8 cellular contexts compared by ENCODE assay signal in the genomic region with DNA sequence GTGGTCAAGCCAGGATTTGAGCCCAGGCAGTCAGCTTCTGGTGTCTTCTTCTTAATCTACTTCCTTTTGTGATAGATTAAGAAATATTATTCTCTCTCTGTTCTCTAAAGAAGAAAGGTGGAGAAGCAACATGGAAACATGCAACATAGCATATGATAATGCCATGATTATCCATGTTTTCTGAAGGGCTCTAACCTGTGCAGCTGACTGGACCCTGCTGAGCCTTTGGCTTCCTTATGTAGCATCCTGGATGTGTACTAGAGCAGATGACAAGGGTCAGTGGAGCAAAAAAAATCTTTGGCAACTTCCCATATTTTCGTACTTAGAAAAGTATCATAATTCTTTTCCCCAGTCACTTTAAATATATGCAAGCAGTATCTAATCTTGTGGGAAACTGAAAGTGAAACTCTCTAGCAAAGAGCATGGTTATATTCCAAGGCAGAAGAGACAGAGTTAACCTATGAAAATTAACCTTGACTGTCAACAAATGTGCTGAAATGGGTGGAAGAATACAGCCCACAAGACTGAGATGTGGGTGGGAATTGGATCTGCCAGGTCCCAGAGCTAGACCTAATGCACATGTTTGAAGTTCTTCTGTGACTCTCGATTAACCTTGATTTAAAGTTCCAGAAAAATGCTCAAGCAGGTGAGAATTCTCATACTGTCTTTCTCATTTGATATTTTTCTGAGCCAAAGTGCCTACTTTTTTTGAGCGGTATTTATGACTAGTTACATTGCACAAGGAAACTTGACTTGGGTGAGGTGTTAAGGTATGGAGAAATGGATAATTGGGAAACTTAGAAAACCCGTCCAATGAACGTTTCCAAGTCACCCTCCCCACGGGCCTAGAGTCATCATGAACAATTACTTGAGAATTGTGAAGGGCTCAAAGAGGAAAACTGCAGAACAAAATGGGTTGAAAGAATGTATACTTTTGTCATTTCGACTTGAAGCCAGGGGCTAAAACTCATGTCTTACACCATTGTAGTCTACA.
DNase-seq lines count a peak whose midpoint lies in the region; ATAC-seq and TF ChIP-seq lines count a peak whose summit lies in the region.

No MANE protein-coding gene starts in this region.

- H3K4me1 ChIP-seq in tibial artery = peaks cover 0 to 33% (median 7%) of the 10 kb centered on the region in 4 donors

- CTCF ChIA-PET in activated naive CD4-positive, alpha-beta T cell treated with anti-CD3 and anti-CD28 coated beads for 36 hours (lab: Charles Lee) = no interaction called here

- H3K27me3 Mint-ChIP-seq in activated naive CD4-positive, alpha-beta T cell treated with anti-CD3 and anti-CD28 coated beads for 36 hours (ENCODE audit: low read depth) = no peaks in the 10 kb centered on the region
- no peaks in the 10 kb centered on the region for H3K27me3 Mint-ChIP-seq in central memory CD8-positive, alpha-beta T cell
- no peaks in the 10 kb centered on the region for H3K27me3 Mint-ChIP-seq in stimulated activated memory B cell treated with anti-CD40 and anti-IgM and Interleukin-4, amounts not matched to agents 10 μg/mL and 1 μg/mL and 100 μg/mL, for 72 hours

- intact Hi-C loops in activated naive CD4-positive, alpha-beta T cell treated with anti-CD3 and anti-CD28 coated beads for 36 hours (cut with micrococcal nuclease) = no loop called here
- intact Hi-C loops in tibial artery (cut with DNase I; ENCODE audit: low total_unique reads) = no loop called here

- H3K9me3 ChIP-seq in tibial artery = no peaks in the 10 kb centered on the region

- no peaks in the 10 kb centered on the region for H3K27me3 ChIP-seq in tibial artery

- peaks cover 10% of the 10 kb centered on the region for H3K36me3 Mint-ChIP-seq in activated naive CD4-positive, alpha-beta T cell treated with anti-CD3 and anti-CD28 coated beads for 36 hours (ENCODE audit: low read depth)
- H3K36me3 Mint-ChIP-seq in central memory CD8-positive, alpha-beta T cell (ENCODE audit: insufficient read depth) = peaks cover 6% of the 10 kb centered on the region
- H3K36me3 Mint-ChIP-seq in stimulated activated memory B cell treated with anti-CD40 and anti-IgM and Interleukin-4, amounts not matched to agents 10 μg/mL and 1 μg/mL and 100 μg/mL, for 72 hours = peaks cover 13% of the 10 kb centered on the region

- no peak for TF ChIP-seq CTCF in tibial artery (IDR thresholded peaks at IDR 0.05)

- H3K4me3 ChIP-seq in tibial artery = no peak overlapping the region

- peaks cover 24% of the 10 kb centered on the region for H3K4me1 Mint-ChIP-seq in activated naive CD4-positive, alpha-beta T cell treated with anti-CD3 and anti-CD28 coated beads for 36 hours (ENCODE audit: low read depth)
- peaks cover 26% of the 10 kb centered on the region for H3K4me1 Mint-ChIP-seq in central memory CD8-positive, alpha-beta T cell
- peaks cover 35% of the 10 kb centered on the region for H3K4me1 Mint-ChIP-seq in stimulated activated memory B cell treated with anti-CD40 and anti-IgM and Interleukin-4, amounts not matched to agents 10 μg/mL and 1 μg/mL and 100 μg/mL, for 72 hours

- no peaks in the 10 kb centered on the region for H3K9me3 Mint-ChIP-seq in activated naive CD4-positive, alpha-beta T cell treated with anti-CD3 and anti-CD28 coated beads for 36 hours
- H3K9me3 Mint-ChIP-seq in central memory CD8-positive, alpha-beta T cell = no peaks in the 10 kb centered on the region
- H3K9me3 Mint-ChIP-seq in stimulated activated memory B cell treated with anti-CD40 and anti-IgM and Interleukin-4, amounts not matched to agents 10 μg/mL and 1 μg/mL and 100 μg/mL, for 72 hours = no peaks in the 10 kb centered on the region

- H3K27ac Mint-ChIP-seq in activated naive CD4-positive, alpha-beta T cell treated with anti-CD3 and anti-CD28 coated beads for 36 hours = no peak overlapping the region
- peak overlapping the region; percentile 45 for H3K27ac Mint-ChIP-seq in central memory CD8-positive, alpha-beta T cell (ENCODE audit: low read depth)
- no peak overlapping the region for H3K27ac Mint-ChIP-seq in stimulated activated memory B cell treated with anti-CD40 and anti-IgM and Interleukin-4, amounts not matched to agents 10 μg/mL and 1 μg/mL and 100 μg/mL, for 72 hours

- peak overlapping the region; percentile 7 for H3K4me3 Mint-ChIP-seq in activated naive CD4-positive, alpha-beta T cell treated with anti-CD3 and anti-CD28 coated beads for 36 hours
- H3K4me3 Mint-ChIP-seq in central memory CD8-positive, alpha-beta T cell = peak overlapping the region; percentile 53
- no peak overlapping the region for H3K4me3 Mint-ChIP-seq in stimulated activated memory B cell treated with anti-CD40 and anti-IgM and Interleukin-4, amounts not matched to agents 10 μg/mL and 1 μg/mL and 100 μg/mL, for 72 hours

- ATAC-seq in HG03558 (IDR thresholded peaks at IDR 0.05; ENCODE audit: extremely low read depth, unreplicated experiment) = peak; percentile 43
- ATAC-seq in central memory CD8-positive, alpha-beta T cell (replicated peaks; ENCODE audit: extremely low read depth, poor library complexity, severe bottlenecking) = peak; percentile 49
- peak; percentile 39 for ATAC-seq in stimulated activated memory B cell treated with anti-CD40 and anti-IgM and Interleukin-4, amounts not matched to agents 10 μg/mL and 1 μg/mL and 100 μg/mL, for 72 hours
- ATAC-seq in GM19397 (IDR thresholded peaks at IDR 0.05; ENCODE audit: unreplicated experiment) = no peak

- no peaks in the 10 kb centered on the region for H3K36me3 ChIP-seq in tibial artery

- no peak overlapping the region for H3K27ac ChIP-seq in tibial artery

- no peak for DNase-seq in activated naive CD4-positive, alpha-beta T cell treated with anti-CD3 and anti-CD28 coated beads for 36 hours
- DNase-seq in activated naive CD4-positive, alpha-beta T cell treated with anti-CD3 and anti-CD28 coated beads, Interleukin-2, amount 50 U/mL, for 16 hours = no peak
- no peak for DNase-seq in central memory CD8-positive, alpha-beta T cell (ENCODE audit: low spot score in 2 of 2)
- no peak for DNase-seq in tibial artery
- no peak for DNase-seq in NCI-H146 (lab: John Stamatoyannopoulos, UW)
